In the genomic region with DNA sequence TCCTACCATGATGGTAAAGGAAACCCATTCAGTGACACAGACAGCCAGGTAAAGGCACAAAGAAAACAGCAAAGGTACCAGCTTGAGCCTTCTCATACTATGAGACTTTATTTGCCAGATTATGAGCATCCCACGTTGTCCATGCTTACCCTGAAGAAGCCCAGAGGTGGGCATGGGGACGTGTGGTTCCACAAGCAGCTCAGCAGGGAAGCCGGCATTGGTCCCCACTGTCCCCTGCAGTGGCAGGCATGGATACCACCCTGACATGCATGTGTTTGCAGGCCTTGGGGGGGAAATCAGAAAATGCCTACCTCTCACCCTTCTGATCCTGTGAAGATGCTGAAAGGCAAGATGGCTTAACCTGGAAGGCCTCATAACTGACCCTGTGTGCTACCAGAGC, we compare ENCODE assay signal across 22 cellular contexts.
"Had no signal": no experiment of that assay in that cellular context is flagged by ENCODE, and none has a peak within 500 bp of the region (broad histone marks: within the 10 kb centered on the region; RNA-seq: fewer than 3 reads in every experiment).

No MANE protein-coding gene starts in this region.

- H3K79me2 ChIP-seq: hepatocyte had no signal

- DNase-seq: colonic mucosa; dermis blood vessel endothelial cell; dorsolateral prefrontal cortex; effector CD4-positive, alpha-beta T cell; effector memory CD4-positive, alpha-beta T cell; foreskin keratinocyte; heart left ventricle; hypothalamus; immature natural killer cell; islet precursor cell; kidney; kidney glomerular epithelial cell; left colon; left ventricle myocardium inferior; lower lobe of right lung; mesenchymal stem cell; midbrain; naive thymus-derived CD4-positive, alpha-beta T cell had no signal

- H3K36me3 ChIP-seq: colonic mucosa, esophagus muscularis mucosa, gastroesophageal sphincter, heart left ventricle, left ventricle myocardium inferior, lower lobe of right lung had no signal

- H2AFZ ChIP-seq: hepatocyte had no signal

- H3K9me3 ChIP-seq: colonic mucosa, lower lobe of right lung had no signal

- H3K4me2 ChIP-seq: hepatocyte had no signal

- ATAC-seq: foreskin keratinocyte; gastroesophageal sphincter; heart left ventricle; left colon; left lobe of liver; lower lobe of right lung; naive thymus-derived CD4-positive, alpha-beta T cell had no signal

- H3K27me3 ChIP-seq: colonic mucosa, foreskin keratinocyte, hepatocyte had no signal

- H3K27ac ChIP-seq: colonic mucosa, dorsolateral prefrontal cortex, esophagus muscularis mucosa, foreskin keratinocyte, gastroesophageal sphincter, heart left ventricle, hepatocyte, left ventricle myocardium inferior, lower lobe of right lung had no signal

- H3K4me1 ChIP-seq: colonic mucosa, esophagus muscularis mucosa, foreskin keratinocyte, gastroesophageal sphincter, heart left ventricle, left ventricle myocardium inferior, lower lobe of right lung had no signal

- H3K4me3 ChIP-seq: colonic mucosa, dorsolateral prefrontal cortex, esophagus muscularis mucosa, gastroesophageal sphincter, heart left ventricle, hepatocyte, left ventricle myocardium inferior, lower lobe of right lung had no signal
